Comparison of ENCODE assay signal across 15 cellular contexts in the genomic region with DNA sequence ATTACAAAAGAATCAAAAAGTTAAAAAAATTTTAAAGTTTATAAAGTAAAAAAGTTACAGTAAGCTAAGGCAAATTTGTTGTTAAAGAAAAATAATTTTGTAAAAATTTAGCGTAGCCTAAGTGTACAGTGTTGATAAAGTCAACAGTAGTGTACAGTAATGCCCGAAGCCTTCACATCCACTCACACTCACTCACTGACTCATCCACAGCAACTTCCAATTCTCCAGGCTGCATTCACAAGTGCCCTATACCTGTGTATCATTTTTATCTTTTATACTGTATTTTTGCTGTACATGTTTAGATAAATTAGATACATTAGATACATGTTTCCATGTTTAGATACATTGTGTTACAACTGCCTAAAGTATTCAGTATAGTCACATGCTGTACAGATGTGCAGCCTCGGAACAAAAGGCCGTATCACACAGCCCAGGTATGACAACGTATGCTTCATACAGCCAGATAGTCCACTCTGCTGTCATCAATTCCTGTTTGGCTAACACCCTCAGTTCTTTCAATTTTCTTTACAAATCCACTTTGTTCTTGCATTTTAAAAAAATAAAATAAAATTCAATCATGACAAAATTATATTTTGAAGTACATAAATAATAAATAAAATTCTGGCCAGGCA.
"Had no signal": no experiment of that assay in that cellular context is flagged by ENCODE, and none has a peak within 500 bp of the region (broad histone marks: within the 10 kb centered on the region; RNA-seq: fewer than 3 reads in every experiment).

No MANE protein-coding gene starts in this region.

- H3K4me1 ChIP-seq: ascending aorta, lower lobe of right lung, tibial artery had no signal

- H3K9me3 ChIP-seq: ascending aorta, lower lobe of right lung, neutrophil, tibial artery had no signal

- H3K36me3 ChIP-seq: ascending aorta, lower lobe of right lung, neutrophil, tibial artery had no signal

- DNase-seq: activated CD4-positive, alpha-beta memory T cell treated with anti-CD3 and anti-CD28 coated beads for 36 hours; activated T-cell treated with anti-CD3 and anti-CD28 coated beads, Interleukin-2, amount 50 U/mL, for 48 hours; central memory CD4-positive, alpha-beta T cell; cortex of kidney; effector CD8-positive, alpha-beta T cell; glutamatergic neuron; left cardiac atrium; lower lobe of right lung; naive thymus-derived CD4-positive, alpha-beta T cell; posterior cingulate gyrus; T-helper 9 cell; tibial artery had no signal

- H3K4me3 ChIP-seq: ascending aorta, lower lobe of right lung, tibial artery had no signal

- ATAC-seq: left cardiac atrium; lower lobe of right lung; naive thymus-derived CD4-positive, alpha-beta T cell; stimulated activated memory B cell treated with anti-CD40 and anti-IgM and Interleukin-4, amounts not matched to agents 10 μg/mL and 1 μg/mL and 100 μg/mL, for 72 hours had no signal

- H3K27ac ChIP-seq: ascending aorta, lower lobe of right lung, neutrophil, tibial artery had no signal

- H3K27me3 ChIP-seq: ascending aorta, neutrophil, tibial artery had no signal
